12 cellular contexts compared by ENCODE assay signal in genomic region chrX:139720136-139720535, GRCh38. TPM values are rescaled to one million over a fixed set of nuclear protein-coding genes. Genes with fewer than 3 reads are reported as not detected.
DNase-seq lines count a peak whose midpoint lies in the region; ATAC-seq, FAIRE-seq and TF ChIP-seq lines count a peak whose summit lies in the region.
"Had no signal": no experiment of that assay in that cellular context is flagged by ENCODE, and none has a peak within 500 bp of the region (broad histone marks: within the 10 kb centered on the region; RNA-seq: fewer than 3 reads in every experiment).

No MANE protein-coding gene starts in this region.

- TF ChIP-seq POLR2A in esophagus muscularis mucosa (IDR thresholded peaks at IDR 0.05; ENCODE audit: low read depth), result no peak

- H3K9me3 ChIP-seq in esophagus muscularis mucosa, result no peaks in the 10 kb centered on the region

- 65% methylated on average over 5 of the region's 5 CpGs for WGBS in esophagus muscularis mucosa

- intact Hi-C loops in esophagus muscularis mucosa (cut with DNase I), result no loop called here

- no peak for TF ChIP-seq EP300 in esophagus muscularis mucosa (IDR thresholded peaks at IDR 0.05)

- DNase-seq in AG10803 (ENCODE audit: low read depth) (peak; percentile 43), HTR-8/SVneo (ENCODE audit: insufficient read length, low spot score) (peak; percentile 3), bronchial epithelial cell (ENCODE audit: low read depth) (peak; percentile 22), kidney glomerular epithelial cell (lab: John Stamatoyannopoulos, UW) (peak; percentile 70), esophagus muscularis mucosa (ENCODE audit: extremely low spot score) (no peak), HT-29 (ENCODE audit: low spot score) (no peak), NOMO-1 treated with dmso at 0.1 percent for 144 hours (lab: John Stamatoyannopoulos, UW; ENCODE audit: unreplicated experiment) (no peak)
- DNase-seq: activated CD8-positive, alpha-beta memory T cell treated with anti-CD3 and anti-CD28 coated beads, Interleukin-2, amount 50 U/mL, for 48 hours; NCI-H1436 had no signal

- H3K36me3 ChIP-seq in bronchial epithelial cell (ENCODE audit: control insufficient read depth, insufficient read depth, low read length) (no peaks in the 10 kb centered on the region), esophagus muscularis mucosa (no peaks in the 10 kb centered on the region)

- no peaks in the 10 kb centered on the region for H3K4me1 ChIP-seq in esophagus muscularis mucosa

- no peak overlapping the region for H3K4me3 ChIP-seq in AG10803 (ENCODE audit: low read length)
- no peak overlapping the region for H3K4me3 ChIP-seq in bronchial epithelial cell (ENCODE audit: low read depth, low read length)
- no peak overlapping the region for H3K4me3 ChIP-seq in esophagus muscularis mucosa

- no peak for ATAC-seq in HG02973 (IDR thresholded peaks at IDR 0.05; ENCODE audit: unreplicated experiment)

- FAIRE-seq in HTR-8/SVneo (lab: Jason Lieb, UNC) (no peak), bronchial epithelial cell (lab: Jason Lieb, UNC) (no peak)
- FAIRE-seq: frontal cortex had no signal

- H3K27me3 ChIP-seq in bronchial epithelial cell (ENCODE audit: control insufficient read depth, insufficient read depth, low read length) (no peaks in the 10 kb centered on the region), esophagus muscularis mucosa (no peaks in the 10 kb centered on the region)

- TF ChIP-seq CTCF in AG10803 (conservative IDR thresholded peaks at IDR 0.05; ENCODE audit: low read length) (no peak), bronchial epithelial cell (IDR thresholded peaks at IDR 0.05; ENCODE audit: insufficient read depth, low read length, severe bottlenecking) (no peak), esophagus muscularis mucosa (IDR thresholded peaks at IDR 0.05) (no peak)

- no peak overlapping the region for H3K27ac ChIP-seq in esophagus muscularis mucosa (replicated peaks in 1 of 4)
- H3K27ac ChIP-seq: C4-2B had no signal

RNA-seq across cellular contexts. Expression of gene MCF2, which starts 12.2 kb away (rescaled TPM):
- total RNA-seq in bronchial epithelial cell, result under 0.01 and 0.13 TPM in 2 replicates
- under 1 TPM in 3 of 4 donors, not detected in 1; 0.33 to 0.83 (median 0.39) TPM for total RNA-seq in esophagus muscularis mucosa
- total RNA-seq in HT-29 (2014; rRNA removed; shearing (Covaris generic)), result not detected in 2 replicates

Comparison
In these comparisons a context has a peak if more than half of its experiments do, and no peak if none do; other contexts are left out.
1. DNase-seq: peak in AG10803 (single experiment), HTR-8/SVneo (single experiment), bronchial epithelial cell (single experiment) and kidney glomerular epithelial cell (single experiment); none in esophagus muscularis mucosa (single experiment), HT-29 (single experiment) and NOMO-1 treated with dmso at 0.1 percent for 144 hours (single experiment).